ENCODE assay signal across 18 cellular contexts in genomic region chr3:115804722-115805121, GRCh38.
DNase-seq lines count a peak whose midpoint lies in the region; ATAC-seq lines count a peak whose summit lies in the region.
"Had no signal": no experiment of that assay in that cellular context is flagged by ENCODE, and none has a peak within 500 bp of the region (broad histone marks: within the 10 kb centered on the region; RNA-seq: fewer than 3 reads in every experiment).

No MANE protein-coding gene starts in this region.

- H3K4me3 Mint-ChIP-seq in naive thymus-derived CD8-positive, alpha-beta T cell = no peak overlapping the region
- H3K4me3 Mint-ChIP-seq: naive thymus-derived CD4-positive, alpha-beta T cell; T-cell had no signal

- H3K27ac ChIP-seq in epithelial cell of prostate = peak overlapping the region; percentile 65
- H3K27ac ChIP-seq: esophagus squamous epithelium, tibial artery had no signal

- no peak overlapping the region for H3K27ac Mint-ChIP-seq in naive thymus-derived CD8-positive, alpha-beta T cell
- H3K27ac Mint-ChIP-seq: naive thymus-derived CD4-positive, alpha-beta T cell had no signal

- peak; percentile 84 for DNase-seq in GM04503 (ENCODE audit: low read depth)
- peak; percentile 58 for DNase-seq in RKO (ENCODE audit: low spot score)
- DNase-seq in epithelial cell of prostate (ENCODE audit: low read depth, low spot score) = no peak
- DNase-seq in renal cortical epithelial cell (ENCODE audit: low read depth) = peak; percentile 38
- DNase-seq in activated CD8-positive, alpha-beta memory T cell treated with anti-CD3 and anti-CD28 coated beads for 24 hours = no peak
- no peak for DNase-seq in naive thymus-derived CD8-positive, alpha-beta T cell
- no peak for DNase-seq in AML-193 (lab: John Stamatoyannopoulos, UW)
- DNase-seq: activated CD4-positive, alpha-beta T cell treated with anti-CD3 and anti-CD28 coated beads for 4 hours; caudate nucleus; DMS153; esophagus squamous epithelium; naive thymus-derived CD4-positive, alpha-beta T cell; NCI-H1417 treated with DMSO at 0.1 percent for 48 hours; NCI-H82; small intestine; T-cell; tibial artery had no signal

- no peaks in the 10 kb centered on the region for H3K9me3 Mint-ChIP-seq in naive thymus-derived CD8-positive, alpha-beta T cell
- H3K9me3 Mint-ChIP-seq: naive thymus-derived CD4-positive, alpha-beta T cell; T-cell had no signal

- POLR2A ChIA-PET in naive thymus-derived CD8-positive, alpha-beta T cell (lab: Charles Lee) = no interaction called here

- H3K4me1 Mint-ChIP-seq in naive thymus-derived CD8-positive, alpha-beta T cell = peaks cover 0 to 2% (median 0%) of the 10 kb centered on the region in 4 donors
- H3K4me1 Mint-ChIP-seq: T-cell had no signal

- peaks cover 0 to 3% (median 0%) of the 10 kb centered on the region in 3 donors for H3K36me3 Mint-ChIP-seq in naive thymus-derived CD8-positive, alpha-beta T cell
- H3K36me3 Mint-ChIP-seq: naive thymus-derived CD4-positive, alpha-beta T cell; T-cell had no signal

- peaks cover 17 to 50% (median 35%) of the 10 kb centered on the region in 5 donors for H3K27me3 Mint-ChIP-seq in naive thymus-derived CD8-positive, alpha-beta T cell

- no peak for ATAC-seq in naive thymus-derived CD8-positive, alpha-beta T cell
- no peak for ATAC-seq in GM18870 (IDR thresholded peaks at IDR 0.05; ENCODE audit: unreplicated experiment)
- ATAC-seq: naive thymus-derived CD4-positive, alpha-beta T cell; T-cell had no signal

Comparison
In these comparisons a context has a peak if more than half of its experiments do, and no peak if none do; other contexts are left out.
1. DNase-seq: peak in GM04503 (single experiment), RKO (single experiment) and renal cortical epithelial cell (single experiment); none in epithelial cell of prostate (single experiment), activated CD8-positive, alpha-beta memory T cell treated with anti-CD3 and anti-CD28 coated beads for 24 hours (single experiment), naive thymus-derived CD8-positive, alpha-beta T cell (0 of 10) and AML-193 (0 of 2).